8 cellular contexts compared by ENCODE assay signal in the genomic region with DNA sequence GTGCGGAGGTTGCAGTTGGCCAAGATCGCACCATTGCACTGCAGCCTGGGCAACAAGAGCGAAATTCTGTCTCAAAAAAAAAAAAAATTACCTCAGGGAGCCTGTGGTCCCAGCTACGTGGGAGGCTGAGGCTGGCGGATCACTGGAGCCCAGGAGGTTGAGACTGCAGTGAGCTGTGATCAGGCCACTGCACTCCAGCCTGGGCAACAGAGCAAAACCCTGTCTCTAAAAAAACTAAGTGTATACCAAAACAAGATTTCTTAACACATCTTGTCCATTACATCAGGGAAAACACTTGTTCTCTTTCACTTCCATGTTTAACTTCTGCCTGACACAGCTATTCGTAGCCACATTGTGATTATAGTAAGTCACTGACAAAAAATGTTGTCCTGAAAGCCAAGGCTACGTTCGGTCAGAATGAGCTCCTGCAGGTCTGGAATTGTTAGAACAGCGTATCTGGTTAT. TPM values are rescaled to one million over a fixed set of nuclear protein-coding genes. Genes with fewer than 3 reads are reported as not detected.
DNase-seq lines count a peak whose midpoint lies in the region; ATAC-seq and TF ChIP-seq lines count a peak whose summit lies in the region.

No MANE protein-coding gene starts in this region.

- no peaks in the 10 kb centered on the region for H3K27me3 ChIP-seq in CD4-positive, alpha-beta memory T cell (ENCODE audit: insufficient read depth, low read length)

- H3K36me3 ChIP-seq in CD4-positive, alpha-beta memory T cell (ENCODE audit: insufficient read depth, low read length), result no peaks in the 10 kb centered on the region

- no peaks in the 10 kb centered on the region for H3K9me3 ChIP-seq in CD4-positive, alpha-beta memory T cell (ENCODE audit: control insufficient read depth in 1 of 2, low read length in 2 of 2)

- H3K36me3 Mint-ChIP-seq in CD4-positive, alpha-beta memory T cell, result peaks cover 0 to 21% of the 10 kb centered on the region in 2 donors
- H3K36me3 Mint-ChIP-seq in nephron (ENCODE audit: low read depth), result peaks cover 15% of the 10 kb centered on the region

- CTCF ChIA-PET in CD4-positive, alpha-beta memory T cell (lab: Charles Lee; ENCODE audit: partially characterized antibody), result interaction anchor here (0.8 to 5.4 kb wide), 8 partner anchors 22 to 142 kb away, joined by 3 to 50 read pairs (median 4); partner anchors contain the start of gene LMNTD2

- ATAC-seq in HG03045 (IDR thresholded peaks at IDR 0.05; ENCODE audit: unreplicated experiment) (no peak), GM19397 (IDR thresholded peaks at IDR 0.05; ENCODE audit: unreplicated experiment) (no peak)

- DNase-seq in CD4-positive, alpha-beta memory T cell, result peak in 1 of 5 donors; percentile 13
- DNase-seq in LHCN-M2 (ENCODE audit: low read depth) (peak; percentile 67), caudate nucleus (lab: John Stamatoyannopoulos, UW) (no peak), GOT3 (lab: John Stamatoyannopoulos, UW) (no peak), DMS114 treated with DMSO at 0.1 percent for 48 hours (lab: John Stamatoyannopoulos, UW; ENCODE audit: unreplicated experiment) (no peak)

- no peak overlapping the region for H3K27ac ChIP-seq in CD4-positive, alpha-beta memory T cell (ENCODE audit: low read depth, low read length)
- peak overlapping the region; percentile 6 for H3K27ac ChIP-seq in caudate nucleus (ENCODE audit: low read depth, low read length)

- no peak for TF ChIP-seq CTCF in nephron (IDR thresholded peaks at IDR 0.05; ENCODE audit: unreplicated experiment in 3 of 3)

- peak overlapping the region; percentile 48 to 96 (median 74) for H3K27ac Mint-ChIP-seq in CD4-positive, alpha-beta memory T cell
- H3K27ac Mint-ChIP-seq in nephron, result peak overlapping the region; percentile 96 to 99 (median 98)

- peak overlapping the region; percentile 23 to 90 (median 50) for H3K4me3 Mint-ChIP-seq in CD4-positive, alpha-beta memory T cell
- peak overlapping the region; percentile 89 to 91 (median 91) for H3K4me3 Mint-ChIP-seq in nephron

- peaks cover 23 to 45% (median 33%) of the 10 kb centered on the region in 4 donors for H3K4me1 Mint-ChIP-seq in CD4-positive, alpha-beta memory T cell
- H3K4me1 Mint-ChIP-seq in nephron, result peaks cover 35% of the 10 kb centered on the region

- H3K4me1 ChIP-seq in CD4-positive, alpha-beta memory T cell (ENCODE audit: insufficient read depth, low read length), result peaks cover 43% of the 10 kb centered on the region

- intact Hi-C loops in CD4-positive, alpha-beta memory T cell (cut with micrococcal nuclease), result loop anchor here (5.0 kb wide), 2 partner anchors 430 to 690 kb away; partner anchors contain the start of gene BRSK2

- POLR2A ChIA-PET in CD4-positive, alpha-beta memory T cell (lab: Charles Lee; ENCODE audit: partially characterized antibody), result interaction anchor here (0.8 to 6.6 kb wide), 10 partner anchors 8 to 143 kb away, joined by 3 to 109 read pairs (median 11); partner anchors contain the start of genes EPS8L2, PHRF1 and TALDO1

- no peaks in the 10 kb centered on the region for H3K9me3 Mint-ChIP-seq in CD4-positive, alpha-beta memory T cell
- no peaks in the 10 kb centered on the region for H3K9me3 Mint-ChIP-seq in nephron

- no peaks in the 10 kb centered on the region for H3K27me3 Mint-ChIP-seq in CD4-positive, alpha-beta memory T cell
- H3K27me3 Mint-ChIP-seq in nephron (ENCODE audit: low read depth), result peaks cover under 1% of the 10 kb centered on the region

- no peak overlapping the region for H3K4me3 ChIP-seq in CD4-positive, alpha-beta memory T cell (ENCODE audit: low read length in 2 of 2)

RNA-seq across cellular contexts. Expression of gene TMEM80, which starts 1.4 kb away (rescaled TPM):
- total RNA-seq in CD4-positive, alpha-beta memory T cell, result 10 to 100 TPM; 44.7 to 47.3 TPM
- 10 to 100 TPM; 27.0 to 32.6 TPM for polyA plus RNA-seq in CD4-positive, alpha-beta memory T cell
- 26.2 and 30.3 TPM in 2 replicates for total RNA-seq in LHCN-M2 (2014; rRNA removed)
- 22.2 TPM for polyA plus RNA-seq in LHCN-M2 (2012)

RNA-seq across cellular contexts. Expression of gene DEAF1, which starts 2.0 kb away (rescaled TPM):
- total RNA-seq in CD4-positive, alpha-beta memory T cell, result 10 to 100 TPM; 41.3 to 44.3 TPM
- 10 to 100 TPM; 34.5 to 50.8 TPM for polyA plus RNA-seq in CD4-positive, alpha-beta memory T cell
- 30.2 and 39.4 TPM in 2 replicates for total RNA-seq in LHCN-M2 (2014; rRNA removed)
- 26.4 TPM for polyA plus RNA-seq in LHCN-M2 (2012)

RNA-seq across cellular contexts. Expression of gene EPS8L2, which starts 9.0 kb away (rescaled TPM):
- 10 to 100 TPM; 17.4 to 17.8 TPM for total RNA-seq in CD4-positive, alpha-beta memory T cell
- polyA plus RNA-seq in CD4-positive, alpha-beta memory T cell, result 10 to 100 TPM; 15.4 to 19.5 TPM
- total RNA-seq in LHCN-M2 (2014; rRNA removed), result 10.9 and 16.9 TPM in 2 replicates
- polyA plus RNA-seq in LHCN-M2 (2012), result 20.4 TPM

RNA-seq across cellular contexts. Expression of gene TALDO1, which starts 50.2 kb away (rescaled TPM):
- total RNA-seq in CD4-positive, alpha-beta memory T cell, result 10 to 100 TPM; 80.4 to 90.5 TPM
- polyA plus RNA-seq in CD4-positive, alpha-beta memory T cell, result 100 to 1,000 TPM; 174 to 244 TPM
- total RNA-seq in LHCN-M2 (2014; rRNA removed), result 125 and 128 TPM in 2 replicates
- polyA plus RNA-seq in LHCN-M2 (2012), result 261 TPM

RNA-seq across cellular contexts. Expression of gene DRD4, which starts 60.0 kb away (rescaled TPM):
- total RNA-seq in CD4-positive, alpha-beta memory T cell, result 1 to 10 TPM in 1 of 2 experiments, under 1 TPM in 1; 0.64 to 1.0 TPM
- polyA plus RNA-seq in CD4-positive, alpha-beta memory T cell, result not detected
- total RNA-seq in LHCN-M2 (2014; rRNA removed), result not detected in 2 replicates
- 0.16 TPM for polyA plus RNA-seq in LHCN-M2 (2012)
